In the genomic region with DNA sequence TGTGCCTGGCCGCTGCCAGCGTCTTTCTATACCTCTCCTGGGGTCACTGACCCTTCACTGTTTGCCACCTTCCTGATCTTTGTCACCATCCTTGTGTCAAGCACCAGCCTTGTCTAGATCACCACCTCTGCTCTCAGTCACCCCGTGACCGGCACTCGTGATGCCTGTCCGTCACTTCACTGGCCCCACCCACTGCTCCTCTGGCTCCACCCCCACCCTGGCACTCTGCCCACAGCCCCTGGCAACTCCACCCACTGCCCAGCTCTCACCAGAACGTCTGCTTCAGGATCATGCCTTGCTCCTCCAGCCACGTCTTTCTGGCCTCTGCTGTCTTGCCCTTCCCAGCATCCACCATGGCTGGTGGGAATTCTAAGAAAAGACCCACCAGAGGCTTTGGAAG, we compare ENCODE assay signal across 2 cellular contexts.
A peak's percentile ranks its signal among the peaks of the same experiment; 100 is the strongest.
TF ChIP-seq lines count a peak whose summit lies in the region.

No MANE protein-coding gene starts in this region.

TF ChIP-seq in WTC11, 78 proteins besides CTCF, POLR2A, EP300 and RAD21:
- TF ChIP-seq, protein P1, sequence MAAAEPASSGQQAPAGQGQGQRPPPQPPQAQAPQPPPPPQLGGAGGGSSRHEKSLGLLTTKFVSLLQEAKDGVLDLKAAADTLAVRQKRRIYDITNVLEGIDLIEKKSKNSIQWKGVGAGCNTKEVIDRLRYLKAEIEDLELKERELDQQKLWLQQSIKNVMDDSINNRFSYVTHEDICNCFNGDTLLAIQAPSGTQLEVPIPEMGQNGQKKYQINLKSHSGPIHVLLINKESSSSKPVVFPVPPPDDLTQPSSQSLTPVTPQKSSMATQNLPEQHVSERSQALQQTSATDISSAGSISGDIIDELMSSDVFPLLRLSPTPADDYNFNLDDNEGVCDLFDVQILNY (CRISPR knock-in tag; IDR thresholded peaks at IDR 0.05): no peak
- TF ChIP-seq, protein P2, sequence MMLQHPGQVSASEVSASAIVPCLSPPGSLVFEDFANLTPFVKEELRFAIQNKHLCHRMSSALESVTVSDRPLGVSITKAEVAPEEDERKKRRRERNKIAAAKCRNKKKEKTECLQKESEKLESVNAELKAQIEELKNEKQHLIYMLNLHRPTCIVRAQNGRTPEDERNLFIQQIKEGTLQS (CRISPR knock-in tag; conservative IDR thresholded peaks at IDR 0.05): no peak
- TF ChIP-seq NR3C1 (CRISPR knock-in tag; conservative IDR thresholded peaks at IDR 0.05; ENCODE audit: low read depth) (no peak), ZNF423 (CRISPR knock-in tag; IDR thresholded peaks at IDR 0.05) (no peak), NFYB (CRISPR knock-in tag; conservative IDR thresholded peaks at IDR 0.05; ENCODE audit: low read depth) (no peak), JAZF1 (CRISPR knock-in tag; IDR thresholded peaks at IDR 0.05) (no peak), SP1 (CRISPR knock-in tag; conservative IDR thresholded peaks at IDR 0.05) (no peak), ZNF121 (CRISPR knock-in tag; IDR thresholded peaks at IDR 0.05) (no peak), OVOL2 (CRISPR knock-in tag; IDR thresholded peaks at IDR 0.05; ENCODE audit: borderline replicate concordance) (no peak), CREM (CRISPR knock-in tag; IDR thresholded peaks at IDR 0.05) (no peak), TEAD1 (CRISPR knock-in tag; IDR thresholded peaks at IDR 0.05) (no peak), NFATC4 (CRISPR knock-in tag; IDR thresholded peaks at IDR 0.05) (no peak), EMX1 (CRISPR knock-in tag; IDR thresholded peaks at IDR 0.05) (no peak)
- TF ChIP-seq, protein P3, sequence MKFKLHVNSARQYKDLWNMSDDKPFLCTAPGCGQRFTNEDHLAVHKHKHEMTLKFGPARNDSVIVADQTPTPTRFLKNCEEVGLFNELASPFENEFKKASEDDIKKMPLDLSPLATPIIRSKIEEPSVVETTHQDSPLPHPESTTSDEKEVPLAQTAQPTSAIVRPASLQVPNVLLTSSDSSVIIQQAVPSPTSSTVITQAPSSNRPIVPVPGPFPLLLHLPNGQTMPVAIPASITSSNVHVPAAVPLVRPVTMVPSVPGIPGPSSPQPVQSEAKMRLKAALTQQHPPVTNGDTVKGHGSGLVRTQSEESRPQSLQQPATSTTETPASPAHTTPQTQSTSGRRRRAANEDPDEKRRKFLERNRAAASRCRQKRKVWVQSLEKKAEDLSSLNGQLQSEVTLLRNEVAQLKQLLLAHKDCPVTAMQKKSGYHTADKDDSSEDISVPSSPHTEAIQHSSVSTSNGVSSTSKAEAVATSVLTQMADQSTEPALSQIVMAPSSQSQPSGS (CRISPR knock-in tag; IDR thresholded peaks at IDR 0.05; ENCODE audit: borderline replicate concordance, low read depth): no peak
- TF ChIP-seq, protein P4, sequence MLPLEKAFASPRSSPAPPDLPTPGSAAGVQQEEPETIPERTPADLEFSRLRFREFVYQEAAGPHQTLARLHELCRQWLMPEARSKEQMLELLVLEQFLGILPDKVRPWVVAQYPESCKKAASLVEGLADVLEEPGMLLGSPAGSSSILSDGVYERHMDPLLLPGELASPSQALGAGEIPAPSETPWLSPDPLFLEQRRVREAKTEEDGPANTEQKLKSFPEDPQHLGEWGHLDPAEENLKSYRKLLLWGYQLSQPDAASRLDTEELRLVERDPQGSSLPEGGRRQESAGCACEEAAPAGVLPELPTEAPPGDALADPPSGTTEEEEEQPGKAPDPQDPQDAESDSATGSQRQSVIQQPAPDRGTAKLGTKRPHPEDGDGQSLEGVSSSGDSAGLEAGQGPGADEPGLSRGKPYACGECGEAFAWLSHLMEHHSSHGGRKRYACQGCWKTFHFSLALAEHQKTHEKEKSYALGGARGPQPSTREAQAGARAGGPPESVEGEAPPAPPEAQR (CRISPR knock-in tag; IDR thresholded peaks at IDR 0.05): no peak
- TF ChIP-seq, protein P5, sequence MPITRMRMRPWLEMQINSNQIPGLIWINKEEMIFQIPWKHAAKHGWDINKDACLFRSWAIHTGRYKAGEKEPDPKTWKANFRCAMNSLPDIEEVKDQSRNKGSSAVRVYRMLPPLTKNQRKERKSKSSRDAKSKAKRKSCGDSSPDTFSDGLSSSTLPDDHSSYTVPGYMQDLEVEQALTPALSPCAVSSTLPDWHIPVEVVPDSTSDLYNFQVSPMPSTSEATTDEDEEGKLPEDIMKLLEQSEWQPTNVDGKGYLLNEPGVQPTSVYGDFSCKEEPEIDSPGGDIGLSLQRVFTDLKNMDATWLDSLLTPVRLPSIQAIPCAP (CRISPR knock-in tag; IDR thresholded peaks at IDR 0.05): no peak
- TF ChIP-seq, protein P6, sequence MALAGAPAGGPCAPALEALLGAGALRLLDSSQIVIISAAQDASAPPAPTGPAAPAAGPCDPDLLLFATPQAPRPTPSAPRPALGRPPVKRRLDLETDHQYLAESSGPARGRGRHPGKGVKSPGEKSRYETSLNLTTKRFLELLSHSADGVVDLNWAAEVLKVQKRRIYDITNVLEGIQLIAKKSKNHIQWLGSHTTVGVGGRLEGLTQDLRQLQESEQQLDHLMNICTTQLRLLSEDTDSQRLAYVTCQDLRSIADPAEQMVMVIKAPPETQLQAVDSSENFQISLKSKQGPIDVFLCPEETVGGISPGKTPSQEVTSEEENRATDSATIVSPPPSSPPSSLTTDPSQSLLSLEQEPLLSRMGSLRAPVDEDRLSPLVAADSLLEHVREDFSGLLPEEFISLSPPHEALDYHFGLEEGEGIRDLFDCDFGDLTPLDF (CRISPR knock-in tag; IDR thresholded peaks at IDR 0.05): no peak
- TF ChIP-seq, protein P7, sequence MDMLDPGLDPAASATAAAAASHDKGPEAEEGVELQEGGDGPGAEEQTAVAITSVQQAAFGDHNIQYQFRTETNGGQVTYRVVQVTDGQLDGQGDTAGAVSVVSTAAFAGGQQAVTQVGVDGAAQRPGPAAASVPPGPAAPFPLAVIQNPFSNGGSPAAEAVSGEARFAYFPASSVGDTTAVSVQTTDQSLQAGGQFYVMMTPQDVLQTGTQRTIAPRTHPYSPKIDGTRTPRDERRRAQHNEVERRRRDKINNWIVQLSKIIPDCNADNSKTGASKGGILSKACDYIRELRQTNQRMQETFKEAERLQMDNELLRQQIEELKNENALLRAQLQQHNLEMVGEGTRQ (CRISPR knock-in tag; IDR thresholded peaks at IDR 0.05): no peak
- TF ChIP-seq, protein P8, sequence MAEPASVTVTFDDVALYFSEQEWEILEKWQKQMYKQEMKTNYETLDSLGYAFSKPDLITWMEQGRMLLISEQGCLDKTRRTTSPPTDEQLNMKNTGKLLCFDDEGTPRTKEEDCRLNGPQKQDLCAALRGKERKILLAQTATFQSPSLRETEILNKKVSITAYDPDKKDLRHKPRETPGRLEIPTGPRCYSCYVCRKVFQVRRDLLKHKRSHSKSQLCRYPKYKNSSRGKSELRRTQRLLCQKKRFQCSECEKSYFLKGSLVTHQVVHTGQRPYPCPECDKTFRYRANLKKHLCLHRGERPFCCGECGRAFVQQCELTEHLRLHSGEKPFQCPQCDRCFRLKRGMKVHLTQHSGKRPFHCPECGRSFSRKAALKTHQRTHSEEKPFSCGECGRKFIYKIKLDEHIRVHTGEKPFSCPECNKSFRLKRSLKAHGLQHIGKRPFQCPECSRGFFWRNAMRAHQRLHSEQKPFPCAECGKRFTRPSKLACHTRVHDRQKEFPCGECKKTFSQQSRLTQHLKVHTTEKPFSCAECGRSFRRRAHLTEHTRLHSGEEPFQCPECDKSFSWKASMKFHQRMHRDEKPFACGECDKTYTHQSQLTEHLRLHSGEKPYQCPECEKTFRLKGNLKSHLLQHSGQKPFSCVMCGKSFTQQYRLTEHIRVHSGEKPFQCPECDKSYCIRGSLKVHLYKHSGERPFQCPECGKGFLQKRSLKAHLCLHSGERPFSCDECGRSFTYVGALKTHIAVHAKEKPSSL (CRISPR knock-in tag; conservative IDR thresholded peaks at IDR 0.05): no peak

TF ChIP-seq in HepG2, 621 proteins besides CTCF, POLR2A, EP300 and RAD21:
- TF ChIP-seq, protein P9, sequence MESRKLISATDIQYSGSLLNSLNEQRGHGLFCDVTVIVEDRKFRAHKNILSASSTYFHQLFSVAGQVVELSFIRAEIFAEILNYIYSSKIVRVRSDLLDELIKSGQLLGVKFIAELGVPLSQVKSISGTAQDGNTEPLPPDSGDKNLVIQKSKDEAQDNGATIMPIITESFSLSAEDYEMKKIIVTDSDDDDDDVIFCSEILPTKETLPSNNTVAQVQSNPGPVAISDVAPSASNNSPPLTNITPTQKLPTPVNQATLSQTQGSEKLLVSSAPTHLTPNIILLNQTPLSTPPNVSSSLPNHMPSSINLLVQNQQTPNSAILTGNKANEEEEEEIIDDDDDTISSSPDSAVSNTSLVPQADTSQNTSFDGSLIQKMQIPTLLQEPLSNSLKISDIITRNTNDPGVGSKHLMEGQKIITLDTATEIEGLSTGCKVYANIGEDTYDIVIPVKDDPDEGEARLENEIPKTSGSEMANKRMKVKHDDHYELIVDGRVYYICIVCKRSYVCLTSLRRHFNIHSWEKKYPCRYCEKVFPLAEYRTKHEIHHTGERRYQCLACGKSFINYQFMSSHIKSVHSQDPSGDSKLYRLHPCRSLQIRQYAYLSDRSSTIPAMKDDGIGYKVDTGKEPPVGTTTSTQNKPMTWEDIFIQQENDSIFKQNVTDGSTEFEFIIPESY (CRISPR knock-in tag; IDR thresholded peaks at IDR 0.05): peak; percentile 26; the same call in 1 of the 2 replicates
- peak; percentile 27; the same call in 1 of the 2 replicates for TF ChIP-seq RXRA (CRISPR knock-in tag; IDR thresholded peaks at IDR 0.05)
- TF ChIP-seq, protein P10, sequence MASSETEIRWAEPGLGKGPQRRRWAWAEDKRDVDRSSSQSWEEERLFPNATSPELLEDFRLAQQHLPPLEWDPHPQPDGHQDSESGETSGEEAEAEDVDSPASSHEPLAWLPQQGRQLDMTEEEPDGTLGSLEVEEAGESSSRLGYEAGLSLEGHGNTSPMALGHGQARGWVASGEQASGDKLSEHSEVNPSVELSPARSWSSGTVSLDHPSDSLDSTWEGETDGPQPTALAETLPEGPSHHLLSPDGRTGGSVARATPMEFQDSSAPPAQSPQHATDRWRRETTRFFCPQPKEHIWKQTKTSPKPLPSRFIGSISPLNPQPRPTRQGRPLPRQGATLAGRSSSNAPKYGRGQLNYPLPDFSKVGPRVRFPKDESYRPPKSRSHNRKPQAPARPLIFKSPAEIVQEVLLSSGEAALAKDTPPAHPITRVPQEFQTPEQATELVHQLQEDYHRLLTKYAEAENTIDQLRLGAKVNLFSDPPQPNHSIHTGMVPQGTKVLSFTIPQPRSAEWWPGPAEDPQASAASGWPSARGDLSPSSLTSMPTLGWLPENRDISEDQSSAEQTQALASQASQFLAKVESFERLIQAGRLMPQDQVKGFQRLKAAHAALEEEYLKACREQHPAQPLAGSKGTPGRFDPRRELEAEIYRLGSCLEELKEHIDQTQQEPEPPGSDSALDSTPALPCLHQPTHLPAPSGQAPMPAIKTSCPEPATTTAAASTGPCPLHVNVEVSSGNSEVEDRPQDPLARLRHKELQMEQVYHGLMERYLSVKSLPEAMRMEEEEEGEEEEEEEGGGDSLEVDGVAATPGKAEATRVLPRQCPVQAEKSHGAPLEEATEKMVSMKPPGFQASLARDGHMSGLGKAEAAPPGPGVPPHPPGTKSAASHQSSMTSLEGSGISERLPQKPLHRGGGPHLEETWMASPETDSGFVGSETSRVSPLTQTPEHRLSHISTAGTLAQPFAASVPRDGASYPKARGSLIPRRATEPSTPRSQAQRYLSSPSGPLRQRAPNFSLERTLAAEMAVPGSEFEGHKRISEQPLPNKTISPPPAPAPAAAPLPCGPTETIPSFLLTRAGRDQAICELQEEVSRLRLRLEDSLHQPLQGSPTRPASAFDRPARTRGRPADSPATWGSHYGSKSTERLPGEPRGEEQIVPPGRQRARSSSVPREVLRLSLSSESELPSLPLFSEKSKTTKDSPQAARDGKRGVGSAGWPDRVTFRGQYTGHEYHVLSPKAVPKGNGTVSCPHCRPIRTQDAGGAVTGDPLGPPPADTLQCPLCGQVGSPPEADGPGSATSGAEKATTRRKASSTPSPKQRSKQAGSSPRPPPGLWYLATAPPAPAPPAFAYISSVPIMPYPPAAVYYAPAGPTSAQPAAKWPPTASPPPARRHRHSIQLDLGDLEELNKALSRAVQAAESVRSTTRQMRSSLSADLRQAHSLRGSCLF (CRISPR knock-in tag; IDR thresholded peaks at IDR 0.05; ENCODE audit: borderline replicate concordance): no peak
- TF ChIP-seq, protein P11, sequence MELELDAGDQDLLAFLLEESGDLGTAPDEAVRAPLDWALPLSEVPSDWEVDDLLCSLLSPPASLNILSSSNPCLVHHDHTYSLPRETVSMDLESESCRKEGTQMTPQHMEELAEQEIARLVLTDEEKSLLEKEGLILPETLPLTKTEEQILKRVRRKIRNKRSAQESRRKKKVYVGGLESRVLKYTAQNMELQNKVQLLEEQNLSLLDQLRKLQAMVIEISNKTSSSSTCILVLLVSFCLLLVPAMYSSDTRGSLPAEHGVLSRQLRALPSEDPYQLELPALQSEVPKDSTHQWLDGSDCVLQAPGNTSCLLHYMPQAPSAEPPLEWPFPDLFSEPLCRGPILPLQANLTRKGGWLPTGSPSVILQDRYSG (CRISPR knock-in tag; IDR thresholded peaks at IDR 0.05): no peak
